ENCODE assay signal across 28 cellular contexts in the genomic region with DNA sequence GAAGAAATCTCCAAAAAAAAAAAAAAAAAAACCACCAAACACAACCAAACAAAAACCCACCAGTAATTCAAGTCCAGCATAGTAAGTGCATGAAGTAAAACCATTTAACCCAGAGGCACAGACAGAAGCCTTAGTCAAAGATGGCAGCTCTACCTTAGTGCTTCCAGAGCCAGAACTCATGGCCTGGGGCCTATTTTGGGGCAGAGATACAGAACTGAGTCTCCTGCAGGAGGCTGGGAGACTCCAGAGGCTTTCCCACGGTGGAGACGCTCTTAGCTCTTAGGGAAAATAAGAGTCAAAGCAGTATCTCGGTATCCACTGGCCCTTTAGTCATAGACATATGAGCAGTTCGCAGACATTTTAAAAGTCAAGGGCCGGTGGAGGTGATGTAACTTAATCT.
"Had no signal": no experiment of that assay in that cellular context is flagged by ENCODE, and none has a peak within 500 bp of the region (broad histone marks: within the 10 kb centered on the region; RNA-seq: fewer than 3 reads in every experiment).

No MANE protein-coding gene starts in this region.

- H3K4me3 ChIP-seq: neural progenitor cell, ovary, psoas muscle, right lobe of liver, sigmoid colon, stomach, thoracic aorta, thyroid gland, tibial nerve, upper lobe of left lung, vagina had no signal

- H3K9me3 ChIP-seq: ovary, psoas muscle, right lobe of liver, sigmoid colon, stomach, thoracic aorta, thyroid gland, tibial nerve, upper lobe of left lung, vagina had no signal

- H3K27me3 ChIP-seq: ovary, vagina had no signal

- H3K9ac ChIP-seq: neural progenitor cell, parathyroid adenoma had no signal

- H3K4me2 ChIP-seq: neural progenitor cell had no signal

- H3K4me1 ChIP-seq: neural progenitor cell, parathyroid adenoma, psoas muscle had no signal

- H3K36me3 Mint-ChIP-seq: natural killer cell treated with Interleukin-12 subunit alpha and Interleukin-12 subunit beta and Interleukin-15 and Interleukin-18, amount 100 ng/mL, for 72 hours had no signal

- H3K4me3 Mint-ChIP-seq: naive thymus-derived CD8-positive, alpha-beta T cell; natural killer cell treated with Interleukin-12 subunit alpha and Interleukin-12 subunit beta and Interleukin-15 and Interleukin-18, amount 100 ng/mL, for 72 hours; nephron progenitor cell; neural progenitor cell; stimulated activated effector memory CD8-positive, alpha-beta T cell treated with anti-CD3 and anti-CD28 coated beads, Interleukin-12 subunit alpha, Interleukin-12 subunit beta, amount 100 ng/mL, for 72 hours; stimulated activated naive B cell treated with anti-CD40 and anti-IgM and Interleukin-4, amounts not matched to agents 10 μg/mL and 1 μg/mL and 100 μg/mL, for 72 hours; stimulated activated naive CD8-positive, alpha-beta T cell treated with anti-CD3 and anti-CD28 coated beads, Interleukin-15, Interleukin-2, amounts not matched to agents 100 ng/mL and 50 ng/mL, for 24 hours had no signal

- H3K27ac ChIP-seq: neural progenitor cell, ovary, parathyroid adenoma, psoas muscle, right lobe of liver, sigmoid colon, stomach, thoracic aorta, thyroid gland, tibial nerve, upper lobe of left lung, vagina had no signal

- H3K27ac Mint-ChIP-seq: naive thymus-derived CD8-positive, alpha-beta T cell; natural killer cell treated with Interleukin-12 subunit alpha and Interleukin-12 subunit beta and Interleukin-15 and Interleukin-18, amount 100 ng/mL, for 72 hours; nephron progenitor cell; neural progenitor cell; progenitor cell of endocrine pancreas; stimulated activated effector memory CD8-positive, alpha-beta T cell treated with anti-CD3 and anti-CD28 coated beads, Interleukin-12 subunit alpha, Interleukin-12 subunit beta, amount 100 ng/mL, for 72 hours; stimulated activated naive B cell treated with anti-CD40 and anti-IgM and Interleukin-4, amounts not matched to agents 10 μg/mL and 1 μg/mL and 100 μg/mL, for 72 hours; stimulated activated naive CD8-positive, alpha-beta T cell treated with anti-CD3 and anti-CD28 coated beads, Interleukin-15, Interleukin-2, amounts not matched to agents 100 ng/mL and 50 ng/mL, for 24 hours had no signal

- H2AFZ ChIP-seq: neural progenitor cell, parathyroid adenoma had no signal

- H3K9me3 Mint-ChIP-seq: natural killer cell treated with Interleukin-12 subunit alpha and Interleukin-12 subunit beta and Interleukin-15 and Interleukin-18, amount 100 ng/mL, for 72 hours; nephron progenitor cell; stimulated activated effector memory CD8-positive, alpha-beta T cell treated with anti-CD3 and anti-CD28 coated beads, Interleukin-12 subunit alpha, Interleukin-12 subunit beta, amount 100 ng/mL, for 72 hours; stimulated activated naive CD8-positive, alpha-beta T cell treated with anti-CD3 and anti-CD28 coated beads, Interleukin-15, Interleukin-2, amounts not matched to agents 100 ng/mL and 50 ng/mL, for 24 hours had no signal

- ATAC-seq: naive thymus-derived CD8-positive, alpha-beta T cell; natural killer cell treated with Interleukin-12 subunit alpha and Interleukin-12 subunit beta and Interleukin-15 and Interleukin-18, amount 100 ng/mL, for 72 hours; psoas muscle; right cardiac atrium; right lobe of liver; stimulated activated effector memory CD8-positive, alpha-beta T cell treated with anti-CD3 and anti-CD28 coated beads, Interleukin-12 subunit alpha, Interleukin-12 subunit beta, amount 100 ng/mL, for 72 hours; stimulated activated naive B cell treated with anti-CD40 and anti-IgM and Interleukin-4, amounts not matched to agents 10 μg/mL and 1 μg/mL and 100 μg/mL, for 72 hours had no signal

- H3K36me3 ChIP-seq: neural progenitor cell, ovary, right lobe of liver, sigmoid colon, stomach, thoracic aorta, thyroid gland, tibial nerve, upper lobe of left lung, vagina had no signal

- H3K79me2 ChIP-seq: parathyroid adenoma had no signal

- DNase-seq: naive thymus-derived CD8-positive, alpha-beta T cell; nephron progenitor cell; occipital lobe; ovary; posterior cingulate gyrus; psoas muscle; right cardiac atrium; right lobe of liver; sigmoid colon; small intestine; stimulated activated CD4-positive, alpha-beta T cell treated with anti-CD3 and anti-CD28 coated beads, Interleukin-15, amount 100 ng/mL, for 24 hours; stimulated activated CD4-positive, alpha-beta T cell treated with anti-CD3 and anti-CD28 coated beads, Interleukin-2, amount 100 ng/mL, for 24 hours; stimulated activated CD4-positive, alpha-beta T cell treated with anti-CD3 and anti-CD28 coated beads, Interleukin-2, amount 100 ng/mL, for 48 hours; stimulated activated CD4-positive, alpha-beta T cell treated with anti-CD3 and anti-CD28 coated beads, Interleukin-4, amount 100 ng/mL, for 24 hours; stimulated activated naive B cell treated with anti-CD40 and anti-IgM and Interleukin-4, amounts not matched to agents 10 μg/mL and 1 μg/mL and 100 μg/mL, for 72 hours; stimulated activated naive CD4-positive, alpha-beta T cell treated with Interleukin-2 at 50 U/mL for 16 hours; stomach; thyroid gland; upper lobe of left lung had no signal
